In genomic region chr16:13839577-13839976, GRCh38 we compare ENCODE assay signal across 28 cellular contexts.
DNase-seq lines count a peak whose midpoint lies in the region; ATAC-seq and TF ChIP-seq lines count a peak whose summit lies in the region.
"Had no signal": no experiment of that assay in that cellular context is flagged by ENCODE, and none has a peak within 500 bp of the region (broad histone marks: within the 10 kb centered on the region; RNA-seq: fewer than 3 reads in every experiment).

No MANE protein-coding gene starts in this region.

- no peak overlapping the region for H3K4me2 ChIP-seq in SU-DHL-6 (ENCODE audit: low read depth, low read length, poor library complexity, severe bottlenecking)

- H3K79me2 ChIP-seq in SU-DHL-6 (ENCODE audit: insufficient read depth, low read length): no peaks in the 10 kb centered on the region

- H2AFZ ChIP-seq in SU-DHL-6 (ENCODE audit: low read depth, low read length, severe bottlenecking): no peak overlapping the region

- H3K27me3 ChIP-seq in SU-DHL-6 (ENCODE audit: low read length): no peaks in the 10 kb centered on the region
- H3K27me3 ChIP-seq: ascending aorta, cardiac muscle cell, esophagus squamous epithelium, uterus had no signal

- peaks cover 37% of the 10 kb centered on the region for H3K27me3 Mint-ChIP-seq in mesothelial cell of epicardium (ENCODE audit: low read depth)

- no peak overlapping the region for H3K27ac ChIP-seq in SU-DHL-6 (ENCODE audit: low read depth, low read length)
- H3K27ac ChIP-seq: ascending aorta, cardiac muscle cell, coronary artery, esophagus squamous epithelium, HL-60, thoracic aorta, uterus had no signal

- H3K36me3 Mint-ChIP-seq in mesothelial cell of epicardium: no peaks in the 10 kb centered on the region
- H3K36me3 Mint-ChIP-seq: activated naive CD8-positive, alpha-beta T cell; CD8-positive, alpha-beta memory T cell had no signal

- H3K36me3 ChIP-seq in SU-DHL-6 (ENCODE audit: low read length) (no peaks in the 10 kb centered on the region), mucosa of descending colon (ENCODE audit: low read depth) (no peaks in the 10 kb centered on the region)
- H3K36me3 ChIP-seq: ascending aorta, cardiac muscle cell, esophagus squamous epithelium, thoracic aorta, uterus had no signal

- intact Hi-C loops in mucosa of descending colon (cut with DNase I, micrococcal nuclease): no loop called here

- no peaks in the 10 kb centered on the region for H4K20me1 ChIP-seq in SU-DHL-6 (ENCODE audit: low read depth, low read length)

- H3K4me3 Mint-ChIP-seq in mesothelial cell of epicardium: no peak overlapping the region
- H3K4me3 Mint-ChIP-seq: activated naive CD8-positive, alpha-beta T cell; CD8-positive, alpha-beta memory T cell; stimulated activated naive CD8-positive, alpha-beta T cell treated with anti-CD3 and anti-CD28 coated beads, Interleukin-15, Interleukin-2, amounts not matched to agents 100 ng/mL and 50 ng/mL, for 24 hours had no signal

- no peak overlapping the region for H3K27ac Mint-ChIP-seq in mesothelial cell of epicardium
- H3K27ac Mint-ChIP-seq: activated naive CD8-positive, alpha-beta T cell; stimulated activated naive CD8-positive, alpha-beta T cell treated with anti-CD3 and anti-CD28 coated beads, Interleukin-15, Interleukin-2, amounts not matched to agents 100 ng/mL and 50 ng/mL, for 24 hours had no signal

- DNase-seq in GM12864 (ENCODE audit: low read depth) (no peak), HuH-7 (ENCODE audit: low spot score) (peak; percentile 2), mesothelial cell of epicardium (ENCODE audit: low spot score in 2 of 2, unreplicated experiment in 2 of 2) (no peak), amniotic stem cell (lab: John Stamatoyannopoulos, UW) (no peak), mucosa of descending colon (no peak)
- DNase-seq: activated CD4-positive, alpha-beta T cell treated with anti-CD3 and anti-CD28 coated beads for 48 hours; activated CD8-positive, alpha-beta memory T cell treated with anti-CD3 and anti-CD28 coated beads for 24 hours; activated effector memory CD4-positive, alpha-beta T cell treated with Interleukin-2 at 50 U/mL for 16 hours; AML-193; CD8-positive, alpha-beta memory T cell; DMS 273 treated with DMSO at 0.1 percent for 48 hours; effector memory CD4-positive, alpha-beta T cell; esophagus squamous epithelium; foreskin melanocyte; NCI-H1417 treated with DMSO at 0.1 percent for 48 hours; NCI-H2081 treated with DMSO at 0.1 percent for 48 hours; NCI-H345; NCI-H748 treated with DMSO at 0.1 percent for 48 hours; uterus had no signal

- H3K9me3 Mint-ChIP-seq in mesothelial cell of epicardium: no peaks in the 10 kb centered on the region
- H3K9me3 Mint-ChIP-seq: stimulated activated naive CD8-positive, alpha-beta T cell treated with anti-CD3 and anti-CD28 coated beads, Interleukin-15, Interleukin-2, amounts not matched to agents 100 ng/mL and 50 ng/mL, for 24 hours had no signal

- no peaks in the 10 kb centered on the region for H3F3A ChIP-seq in SU-DHL-6 (ENCODE audit: insufficient read depth)

- no peaks in the 10 kb centered on the region for H3K4me1 ChIP-seq in mucosa of descending colon (ENCODE audit: low read depth)
- H3K4me1 ChIP-seq: ascending aorta, esophagus squamous epithelium, uterus had no signal

- H3K9me3 ChIP-seq in SU-DHL-6 (ENCODE audit: insufficient read depth, low read length): no peaks in the 10 kb centered on the region
- no peaks in the 10 kb centered on the region for H3K9me3 ChIP-seq in mucosa of descending colon
- H3K9me3 ChIP-seq: ascending aorta, esophagus squamous epithelium, thoracic aorta, uterus had no signal

- H3K9me2 ChIP-seq in SU-DHL-6 (replicated peaks; ENCODE audit: insufficient read depth, low read length): no peaks in the 10 kb centered on the region

- peak; percentile 33 for TF ChIP-seq CTCF in GM12864 (IDR thresholded peaks at IDR 0.05; ENCODE audit: low read depth, low read length, missing control alignments)
- TF ChIP-seq CTCF in SU-DHL-6 (IDR thresholded peaks at IDR 0.05; ENCODE audit: insufficient read depth, low read length, poor library complexity, severe bottlenecking): peak; percentile 14
- TF ChIP-seq CTCF in mesothelial cell of epicardium (IDR thresholded peaks at IDR 0.05; ENCODE audit: unreplicated experiment): peak; percentile 40
- no peak for TF ChIP-seq CTCF in mucosa of descending colon (IDR thresholded peaks at IDR 0.05)

- H3K4me3 ChIP-seq in GM12864 (ENCODE audit: low read depth, low read length): no peak overlapping the region
- H3K4me3 ChIP-seq in SU-DHL-6 (ENCODE audit: insufficient read depth, low read length, poor library complexity, severe bottlenecking): no peak overlapping the region
- no peak overlapping the region for H3K4me3 ChIP-seq in mucosa of descending colon
- H3K4me3 ChIP-seq: ascending aorta, cardiac muscle cell, coronary artery, esophagus squamous epithelium, thoracic aorta, uterus had no signal

- no peak overlapping the region for H3K9ac ChIP-seq in SU-DHL-6 (ENCODE audit: low read length)

- ATAC-seq in mucosa of descending colon: no peak
- ATAC-seq in activated CD4-positive, CD25-positive, alpha-beta regulatory T cell treated with anti-CD3 and anti-CD28 coated beads, Interleukin-2, amount 50 U/mL, for 24 hours: no peak

- no peaks in the 10 kb centered on the region for H3K4me1 Mint-ChIP-seq in mesothelial cell of epicardium
- H3K4me1 Mint-ChIP-seq: CD8-positive, alpha-beta memory T cell had no signal
